ENCODE assay signal across 13 cellular contexts in genomic region chr2:27209621-27210401, GRCh38. TPM values are rescaled to one million over a fixed set of nuclear protein-coding genes. Genes with fewer than 3 reads are reported as not detected.
DNase-seq lines count a peak whose midpoint lies in the region; ATAC-seq, FAIRE-seq and TF ChIP-seq lines count a peak whose summit lies in the region.
"Had no signal": no experiment of that assay in that cellular context is flagged by ENCODE, and none has a peak within 500 bp of the region (broad histone marks: within the 10 kb centered on the region; RNA-seq: fewer than 3 reads in every experiment).

No MANE protein-coding gene starts in this region.

- POLR2A ChIA-PET in endothelial cell of umbilical vein (lab: Charles Lee) = interaction anchor here (0.7 kb wide), 1 partner anchor 114 kb away, joined by 4 read pairs; no protein-coding TSS in a partner anchor

- no peak overlapping the region for H3K27ac ChIP-seq in endothelial cell of umbilical vein (ENCODE audit: insufficient read depth, low read depth, low read length)
- H3K27ac ChIP-seq: A549 had no signal

- ATAC-seq in HG03108 (IDR thresholded peaks at IDR 0.05; ENCODE audit: unreplicated experiment) = no peak
- ATAC-seq: A549 had no signal

- no peaks in the 10 kb centered on the region for H3K9me3 Mint-ChIP-seq in T-helper 2 cell treated with Interferon-gamma antibody and Interleukin-4, amounts not matched to agents 5 μg/mL and 100 μg/mL, for 36 hours
- H3K9me3 Mint-ChIP-seq in progenitor cell of endocrine pancreas (ENCODE audit: low read depth) = no peaks in the 10 kb centered on the region

- intact Hi-C loops in endothelial cell of umbilical vein (cut with micrococcal nuclease) = loop anchor here (5.0 kb wide), 2 partner anchors 77 to 162 kb away; partner anchors contain the start of genes EIF2B4 and SNX17

- peaks cover 14% of the 10 kb centered on the region for H3K79me2 ChIP-seq in endothelial cell of umbilical vein (ENCODE audit: control insufficient read depth, insufficient read depth, low read length)

- peaks cover 25% of the 10 kb centered on the region for H3K4me1 Mint-ChIP-seq in T-helper 2 cell treated with Interferon-gamma antibody and Interleukin-4, amounts not matched to agents 5 μg/mL and 100 μg/mL, for 36 hours (ENCODE audit: low read depth)
- H3K4me1 Mint-ChIP-seq in progenitor cell of endocrine pancreas (ENCODE audit: low read depth) = peaks cover 13% of the 10 kb centered on the region

- CTCF ChIA-PET in endothelial cell of umbilical vein (lab: Charles Lee) = interaction anchor here (0.7 kb wide), 1 partner anchor 40 kb away, joined by 4 read pairs; no protein-coding TSS in a partner anchor

- H3K9ac ChIP-seq in endothelial cell of umbilical vein (replicated peaks; ENCODE audit: extremely low read depth, insufficient read depth, low read length) = no peak overlapping the region

- peak overlapping the region; percentile 45 for H3K4me3 Mint-ChIP-seq in T-helper 2 cell treated with Interferon-gamma antibody and Interleukin-4, amounts not matched to agents 5 μg/mL and 100 μg/mL, for 36 hours
- H3K4me3 Mint-ChIP-seq in progenitor cell of endocrine pancreas (ENCODE audit: low read depth) = peak overlapping the region; percentile 17

- TF ChIP-seq CTCF in endothelial cell of umbilical vein (IDR thresholded peaks at IDR 0.05; ENCODE audit: extremely low read depth in 1 of 2, insufficient read depth in 1 of 2, low read depth in 1 of 2, low read length in 2 of 2) (no peak), progenitor cell of endocrine pancreas (IDR thresholded peaks at IDR 0.05; ENCODE audit: unreplicated experiment) (no peak)

- no peaks in the 10 kb centered on the region for H3K27me3 Mint-ChIP-seq in T-helper 2 cell treated with Interferon-gamma antibody and Interleukin-4, amounts not matched to agents 5 μg/mL and 100 μg/mL, for 36 hours (ENCODE audit: low read depth)
- no peaks in the 10 kb centered on the region for H3K27me3 Mint-ChIP-seq in progenitor cell of endocrine pancreas

- H3K36me3 Mint-ChIP-seq in T-helper 2 cell treated with Interferon-gamma antibody and Interleukin-4, amounts not matched to agents 5 μg/mL and 100 μg/mL, for 36 hours (ENCODE audit: low read depth) = peaks cover 17% of the 10 kb centered on the region
- H3K36me3 Mint-ChIP-seq in progenitor cell of endocrine pancreas (ENCODE audit: insufficient read depth) = peaks cover 8% of the 10 kb centered on the region

- no peaks in the 10 kb centered on the region for H3K9me1 ChIP-seq in endothelial cell of umbilical vein (replicated peaks; ENCODE audit: control insufficient read depth, extremely low read depth, insufficient read depth, low read length)

- DNase-seq in T-helper 2 cell treated with Interferon-gamma antibody and Interleukin-4, amounts not matched to agents 5 μg/mL and 100 μg/mL, for 36 hours (ENCODE audit: low spot score) = no peak
- DNase-seq in T-helper 2 cell = no peak
- DNase-seq in SK-MEL-5 (ENCODE audit: low read depth, low spot score) = peak; percentile 34
- no peak for DNase-seq in endothelial cell of umbilical vein (ENCODE audit: low read depth, low spot score)
- DNase-seq in progenitor cell of endocrine pancreas (ENCODE audit: low spot score, unreplicated experiment) = no peak
- no peak for DNase-seq in NCI-H345 treated with DMSO at 0.1 percent for 48 hours (lab: John Stamatoyannopoulos, UW; ENCODE audit: unreplicated experiment)
- no peak for DNase-seq in iPS-NIHi7 (ENCODE audit: extremely low spot score)
- DNase-seq: central memory CD4-positive, alpha-beta T cell; NCI-H446 treated with DMSO at 0.1 percent for 48 hours had no signal

- peaks cover 14% of the 10 kb centered on the region for H3K4me1 ChIP-seq in endothelial cell of umbilical vein (ENCODE audit: control insufficient read depth, extremely low read depth, insufficient read depth, low read length)

- H3K27ac Mint-ChIP-seq in T-helper 2 cell treated with Interferon-gamma antibody and Interleukin-4, amounts not matched to agents 5 μg/mL and 100 μg/mL, for 36 hours = peak overlapping the region; percentile 56
- peak overlapping the region; percentile 87 for H3K27ac Mint-ChIP-seq in progenitor cell of endocrine pancreas

- BruUV-seq in endothelial cell of umbilical vein (replicated peaks; lab: Mats Ljungman, UMichigan) = TSS peak; percentile 16

- H3K4me3 ChIP-seq in endothelial cell of umbilical vein (replicated peaks in 1 of 3; ENCODE audit: insufficient read depth in 1 of 3, low read depth in 1 of 3, low read length in 3 of 3) = no peak overlapping the region
- H3K4me3 ChIP-seq: A549 had no signal

- peaks cover 22 to 28% of the 10 kb centered on the region in 2 experiments for H3K36me3 ChIP-seq in endothelial cell of umbilical vein (ENCODE audit: control insufficient read depth in 2 of 2, extremely low read depth in 1 of 2, insufficient read depth in 2 of 2, low read length in 2 of 2)

- dilution Hi-C loops in endothelial cell of umbilical vein (cut with MboI; ENCODE audit: extremely low pct_ligation_motif_present, low sequenced_read_pairs) = no loop called here

- no peaks in the 10 kb centered on the region for H4K20me1 ChIP-seq in endothelial cell of umbilical vein (replicated peaks; ENCODE audit: control insufficient read depth, extremely low read depth, insufficient read depth, low read length)

- H3K9me3 ChIP-seq in endothelial cell of umbilical vein (replicated peaks; ENCODE audit: control insufficient read depth, insufficient read depth, low read length) = no peaks in the 10 kb centered on the region
- H3K9me3 ChIP-seq: A549 had no signal

- H2AFZ ChIP-seq in endothelial cell of umbilical vein (ENCODE audit: low read depth, low read length) = no peak overlapping the region

- TF ChIP-seq POLR2A in endothelial cell of umbilical vein (IDR thresholded peaks at IDR 0.05; ENCODE audit: low read depth, low read length) = no peak

- no peaks in the 10 kb centered on the region for H3K27me3 ChIP-seq in endothelial cell of umbilical vein (ENCODE audit: control insufficient read depth in 2 of 2, insufficient read depth in 2 of 2, low read length in 2 of 2)

- in situ Hi-C loops in SK-MEL-5 (cut with HindIII; ENCODE audit: low pct_unique_long_range_greater_than_20kb, low sequenced_read_pairs) = no loop called here

- H3K4me2 ChIP-seq in endothelial cell of umbilical vein (ENCODE audit: insufficient read depth, low read length) = peak overlapping the region; percentile 22

- FAIRE-seq in endothelial cell of umbilical vein (lab: Jason Lieb, UNC) = no peak
- FAIRE-seq: A549, TTC549 had no signal

RNA-seq across cellular contexts. Expression of gene ATRAID, which starts 2.0 kb away (rescaled TPM):
- 372 and 405 TPM in 2 replicates for total RNA-seq in SK-MEL-5 (2014; rRNA removed; shearing (Covaris generic))
- 342 and 527 TPM in 2 replicates for polyA plus RNA-seq in SK-MEL-5 (2015; cell fraction: cytosol; rRNA removed)
- polyA plus RNA-seq in SK-MEL-5 (2015; cell fraction: nucleus; rRNA removed) = 123 and 178 TPM in 2 replicates
- total RNA-seq in endothelial cell of umbilical vein = 84.3 and 86.6 TPM in 2 replicates
- 280 and 283 TPM in 2 replicates for polyA plus RNA-seq in endothelial cell of umbilical vein
- 212 and 219 TPM in 2 replicates for polyA plus RNA-seq in endothelial cell of umbilical vein (2011; cell fraction: cytosol; rRNA removed)
- polyA plus RNA-seq in endothelial cell of umbilical vein (2011; cell fraction: nucleus; rRNA removed) = 103 and 120 TPM in 2 replicates
- polyA plus RNA-seq in endothelial cell of umbilical vein (2012) = 105 and 106 TPM in 2 replicates
- polyA minus RNA-seq in endothelial cell of umbilical vein = 96.0 and 102 TPM in 2 replicates
- 84.5 TPM for polyA minus RNA-seq in endothelial cell of umbilical vein (2011; cell fraction: cytosol; rRNA and poly(A)+ RNA removed)
- 38.5 and 46.4 TPM in 2 replicates for polyA minus RNA-seq in endothelial cell of umbilical vein (2011; cell fraction: nucleus; rRNA and poly(A)+ RNA removed)
- total RNA-seq in progenitor cell of endocrine pancreas = 96.4 and 107 TPM in 2 replicates

RNA-seq across cellular contexts. Expression of gene SLC5A6, which starts 2.3 kb away (rescaled TPM):
- 87.1 and 89.2 TPM in 2 replicates for total RNA-seq in SK-MEL-5 (2014; rRNA removed; shearing (Covaris generic))
- 151 and 176 TPM in 2 replicates for polyA plus RNA-seq in SK-MEL-5 (2015; cell fraction: cytosol; rRNA removed)
- polyA plus RNA-seq in SK-MEL-5 (2015; cell fraction: nucleus; rRNA removed) = 663 and 816 TPM in 2 replicates
- total RNA-seq in endothelial cell of umbilical vein (42.7 and 52.0 TPM in 2 replicates), progenitor cell of endocrine pancreas (66.7 and 70.8 TPM in 2 replicates)
- 76.8 and 92.5 TPM in 2 replicates for polyA plus RNA-seq in endothelial cell of umbilical vein
- polyA plus RNA-seq in endothelial cell of umbilical vein (2011; cell fraction: cytosol; rRNA removed) = 45.8 and 51.5 TPM in 2 replicates
- 208 and 221 TPM in 2 replicates for polyA plus RNA-seq in endothelial cell of umbilical vein (2011; cell fraction: nucleus; rRNA removed)
- polyA plus RNA-seq in endothelial cell of umbilical vein (2012) = 48.1 and 49.6 TPM in 2 replicates
- 113 and 125 TPM in 2 replicates for polyA minus RNA-seq in endothelial cell of umbilical vein
- polyA minus RNA-seq in endothelial cell of umbilical vein (2011; cell fraction: cytosol; rRNA and poly(A)+ RNA removed) = 28.4 TPM
- 45.2 and 56.7 TPM in 2 replicates for polyA minus RNA-seq in endothelial cell of umbilical vein (2011; cell fraction: nucleus; rRNA and poly(A)+ RNA removed)

RNA-seq across cellular contexts. Expression of gene CAD, which starts 7.4 kb away (rescaled TPM):
- 37.0 and 38.3 TPM in 2 replicates for total RNA-seq in SK-MEL-5 (2014; rRNA removed; shearing (Covaris generic))
- 102 and 105 TPM in 2 replicates for polyA plus RNA-seq in SK-MEL-5 (2015; cell fraction: cytosol; rRNA removed)
- 200 and 235 TPM in 2 replicates for polyA plus RNA-seq in SK-MEL-5 (2015; cell fraction: nucleus; rRNA removed)
- total RNA-seq in endothelial cell of umbilical vein (81.0 and 91.4 TPM in 2 replicates), progenitor cell of endocrine pancreas (59.3 and 59.7 TPM in 2 replicates)
- polyA plus RNA-seq in endothelial cell of umbilical vein = 60.3 and 66.5 TPM in 2 replicates
- 36.4 and 39.6 TPM in 2 replicates for polyA plus RNA-seq in endothelial cell of umbilical vein (2011; cell fraction: cytosol; rRNA removed)
- 153 and 160 TPM in 2 replicates for polyA plus RNA-seq in endothelial cell of umbilical vein (2011; cell fraction: nucleus; rRNA removed)
- 72.2 and 82.2 TPM in 2 replicates for polyA plus RNA-seq in endothelial cell of umbilical vein (2012)
- 171 and 179 TPM in 2 replicates for polyA minus RNA-seq in endothelial cell of umbilical vein
- 138 TPM for polyA minus RNA-seq in endothelial cell of umbilical vein (2011; cell fraction: cytosol; rRNA and poly(A)+ RNA removed)
- 87.4 and 95.8 TPM in 2 replicates for polyA minus RNA-seq in endothelial cell of umbilical vein (2011; cell fraction: nucleus; rRNA and poly(A)+ RNA removed)

RNA-seq across cellular contexts. Expression of gene SLC30A3, which starts 53.0 kb away (rescaled TPM):
- 0.24 and 1.2 TPM in 2 replicates for total RNA-seq in SK-MEL-5 (2014; rRNA removed; shearing (Covaris generic))
- 4.3 and 4.9 TPM in 2 replicates for polyA plus RNA-seq in SK-MEL-5 (2015; cell fraction: cytosol; rRNA removed)
- polyA plus RNA-seq in SK-MEL-5 (2015; cell fraction: nucleus; rRNA removed) = 8.1 and 8.5 TPM in 2 replicates
- total RNA-seq in endothelial cell of umbilical vein (9.2 and 16.7 TPM in 2 replicates), progenitor cell of endocrine pancreas (not detected in 2 replicates)
- polyA plus RNA-seq in endothelial cell of umbilical vein = 63.9 and 79.9 TPM in 2 replicates
- 25.9 and 38.7 TPM in 2 replicates for polyA plus RNA-seq in endothelial cell of umbilical vein (2011; cell fraction: cytosol; rRNA removed)
- 42.8 and 66.8 TPM in 2 replicates for polyA plus RNA-seq in endothelial cell of umbilical vein (2011; cell fraction: nucleus; rRNA removed)
- 3.9 and 11.9 TPM in 2 replicates for polyA plus RNA-seq in endothelial cell of umbilical vein (2012)
- polyA minus RNA-seq in endothelial cell of umbilical vein = 26.6 and 36.4 TPM in 2 replicates
- polyA minus RNA-seq in endothelial cell of umbilical vein (2011; cell fraction: cytosol; rRNA and poly(A)+ RNA removed) = 1.6 TPM
- 12.2 and 20.5 TPM in 2 replicates for polyA minus RNA-seq in endothelial cell of umbilical vein (2011; cell fraction: nucleus; rRNA and poly(A)+ RNA removed)
- total RNA-seq: pulmonary artery endothelial cell had no signal
